Comparison of ENCODE assay signal across 1 cellular context in genomic region chr3:197504239-197505191, GRCh38.
TF ChIP-seq lines count a peak whose summit lies in the region.

No MANE protein-coding gene starts in this region.

TF ChIP-seq in HepG2, 621 proteins besides CTCF, POLR2A, EP300 and RAD21 (continued from another document and continues in another):
- TF ChIP-seq GRHL1 (CRISPR knock-in tag; conservative IDR thresholded peaks at IDR 0.05) (no peak), ZNF264 (CRISPR knock-in tag; IDR thresholded peaks at IDR 0.05) (no peak), THAP8 (CRISPR knock-in tag; IDR thresholded peaks at IDR 0.05; ENCODE audit: borderline replicate concordance) (no peak), POLR2AphosphoS5 (IDR thresholded peaks at IDR 0.05; ENCODE audit: low read depth, low read length) (no peak), CERS6 (CRISPR knock-in tag; IDR thresholded peaks at IDR 0.05) (no peak), AHDC1 (CRISPR knock-in tag; IDR thresholded peaks at IDR 0.05; ENCODE audit: borderline replicate concordance) (no peak), ZNF142 (CRISPR knock-in tag; IDR thresholded peaks at IDR 0.05) (no peak), NFE2 (CRISPR knock-in tag; IDR thresholded peaks at IDR 0.05) (no peak), HES4 (CRISPR knock-in tag; IDR thresholded peaks at IDR 0.05; ENCODE audit: borderline replicate concordance) (no peak), ZNF687 (CRISPR knock-in tag; IDR thresholded peaks at IDR 0.05) (peak; percentile 40), CEBPG (CRISPR knock-in tag; IDR thresholded peaks at IDR 0.05) (peak; percentile 45; the same call in 1 of the 2 replicates), SNAI1 (CRISPR knock-in tag; IDR thresholded peaks at IDR 0.05; ENCODE audit: borderline replicate concordance) (no peak), DNMT1 (CRISPR knock-in tag; IDR thresholded peaks at IDR 0.05) (no peak), PHF5A (CRISPR knock-in tag; IDR thresholded peaks at IDR 0.05; ENCODE audit: low read depth, unreplicated experiment) (no peak), ZFP36L2 (CRISPR knock-in tag; IDR thresholded peaks at IDR 0.05) (no peak), ZNF34 (CRISPR knock-in tag; IDR thresholded peaks at IDR 0.05; ENCODE audit: borderline replicate concordance) (no peak), ZBTB7A (CRISPR knock-in tag; IDR thresholded peaks at IDR 0.05) (no peak), THRA (CRISPR knock-in tag; IDR thresholded peaks at IDR 0.05; ENCODE audit: borderline replicate concordance) (no peak), RARA (CRISPR knock-in tag; IDR thresholded peaks at IDR 0.05) (no peak), ZNF33A (CRISPR knock-in tag; IDR thresholded peaks at IDR 0.05; ENCODE audit: borderline replicate concordance) (no peak), ELF3 (CRISPR knock-in tag; IDR thresholded peaks at IDR 0.05) (0 out of 2 replicates have a peak, but pooled peaks have one; percentile 38), HNRNPUL1 (IDR thresholded peaks at IDR 0.05; ENCODE audit: low read depth, low read length) (no peak), DNMT3B (CRISPR knock-in tag; conservative IDR thresholded peaks at IDR 0.05) (no peak), SP140L (CRISPR knock-in tag; IDR thresholded peaks at IDR 0.05; ENCODE audit: borderline replicate concordance) (no peak), SOX5 (CRISPR knock-in tag; IDR thresholded peaks at IDR 0.05; ENCODE audit: borderline replicate concordance) (no peak), ZNF275 (CRISPR knock-in tag; IDR thresholded peaks at IDR 0.05; ENCODE audit: borderline replicate concordance) (no peak), IRF9 (CRISPR knock-in tag; IDR thresholded peaks at IDR 0.05; ENCODE audit: borderline replicate concordance) (peak; percentile 27; the same call in 1 of the 2 replicates), ZNF451 (CRISPR knock-in tag; IDR thresholded peaks at IDR 0.05) (no peak)
